In genomic region chr1:35637401-35637809, GRCh38 we compare ENCODE assay signal across 7 cellular contexts. TPM values are rescaled to one million over a fixed set of nuclear protein-coding genes. Genes with fewer than 3 reads are reported as not detected.
DNase-seq lines count a peak whose midpoint lies in the region; ATAC-seq lines count a peak whose summit lies in the region.

No MANE protein-coding gene starts in this region.

- H3K4me1 ChIP-seq in ES-I3 (ENCODE audit: insufficient read depth, low read length), result peaks cover 11% of the 10 kb centered on the region; the same call in 1 of the 2 replicates
- H3K4me1 ChIP-seq in urinary bladder (ENCODE audit: insufficient read depth), result no peaks in the 10 kb centered on the region

- DNase-seq in LoVo (ENCODE audit: low spot score), result peak; percentile 47
- peak; percentile 77 for DNase-seq in amniotic epithelial cell (ENCODE audit: low read depth)
- no peak for DNase-seq in SKM-1 treated with dmso at 0.1 percent for 144 hours (lab: John Stamatoyannopoulos, UW; ENCODE audit: unreplicated experiment)

- peak overlapping the region; percentile 1; the same call in 1 of the 2 replicates for H3K9ac ChIP-seq in ES-I3 (ENCODE audit: low read depth, low read length)

- H3K36me3 ChIP-seq in ES-I3 (ENCODE audit: insufficient read depth, low read length), result peaks cover 18% of the 10 kb centered on the region
- H3K36me3 ChIP-seq in urinary bladder (ENCODE audit: insufficient read depth), result peaks cover 3% of the 10 kb centered on the region

- H3K27ac ChIP-seq in layer of hippocampus (ENCODE audit: low read depth, low read length), result peak overlapping the region; percentile 21
- peak overlapping the region; percentile 59 for H3K27ac ChIP-seq in urinary bladder (ENCODE audit: low read depth)

- no peaks in the 10 kb centered on the region for H3K9me3 ChIP-seq in ES-I3 (ENCODE audit: control insufficient read depth, insufficient read depth, low read length)

- H3K4me3 ChIP-seq in urinary bladder (ENCODE audit: low read depth, low read length), result peak overlapping the region; percentile 14

- no peaks in the 10 kb centered on the region for H3K27me3 ChIP-seq in layer of hippocampus (ENCODE audit: control insufficient read depth, insufficient read depth, low read length)

- ATAC-seq in GM18519 (IDR thresholded peaks at IDR 0.05; ENCODE audit: low FRiP score, unreplicated experiment), result no peak

- WGBS in urinary bladder, result 0% methylated on average over 1 of the region's 1 CpG

RNA-seq across cellular contexts. Expression of gene PSMB2, which starts 3.9 kb away (rescaled TPM):
- total RNA-seq in urinary bladder, result 20.8 TPM
- 46.1 TPM for polyA plus RNA-seq in urinary bladder
